Comparison of ENCODE assay signal across 28 cellular contexts in the genomic region with DNA sequence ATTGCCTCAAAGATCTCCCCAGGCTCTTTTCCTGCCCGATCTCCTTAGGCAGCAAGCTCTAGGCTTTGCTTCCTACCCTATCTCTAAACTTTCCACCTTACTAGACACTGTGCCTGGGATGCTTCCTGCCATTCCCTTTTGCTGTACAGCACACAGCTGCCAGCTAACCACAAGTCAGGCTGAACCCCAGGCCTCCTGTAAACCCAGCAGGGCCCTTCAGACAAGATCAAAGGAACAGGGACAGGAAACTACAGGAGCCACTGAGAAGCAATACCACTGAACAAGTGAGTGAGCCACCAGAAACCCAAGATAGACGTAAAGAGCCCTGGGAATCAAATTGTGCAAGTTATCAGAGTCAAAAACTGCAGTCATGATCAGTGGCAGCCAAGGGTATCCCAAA.
A peak's percentile ranks its signal among the peaks of the same experiment; 100 is the strongest.
DNase-seq lines count a peak whose midpoint lies in the region; ATAC-seq, FAIRE-seq and TF ChIP-seq lines count a peak whose summit lies in the region.
"Had no signal": no experiment of that assay in that cellular context is flagged by ENCODE, and none has a peak within 500 bp of the region (broad histone marks: within the 10 kb centered on the region; RNA-seq: fewer than 3 reads in every experiment).

No MANE protein-coding gene starts in this region.

- H3K9ac ChIP-seq in HepG2 (ENCODE audit: insufficient read depth, low read depth, low read length) (no peak overlapping the region), H9 (ENCODE audit: extremely low read depth, insufficient read length, low read length) (no peak overlapping the region)
- H3K9ac ChIP-seq: KMS-11 had no signal

- H2BK12ac ChIP-seq in H9 (ENCODE audit: insufficient read length, low read depth, low read length): no peak overlapping the region

- H3K18ac ChIP-seq in H9 (ENCODE audit: insufficient read length, low read depth, low read length): no peak overlapping the region

- H3K9me3 ChIP-seq in HepG2 (ENCODE audit: low read length) (no peaks in the 10 kb centered on the region), right lobe of liver (no peaks in the 10 kb centered on the region), H9 (ENCODE audit: control insufficient read depth, low read depth, low read length) (no peaks in the 10 kb centered on the region)
- H3K9me3 ChIP-seq: BE2C, SJSA1 had no signal

- H4K5ac ChIP-seq in H9 (ENCODE audit: insufficient read length, low read depth, low read length): no peak overlapping the region

- H3K4ac ChIP-seq in H9 (ENCODE audit: low read depth, low read length): no peak overlapping the region

- H3K27ac Mint-ChIP-seq in central memory CD8-positive, alpha-beta T cell (ENCODE audit: low read depth): peak overlapping the region; percentile 1
- no peak overlapping the region for H3K27ac Mint-ChIP-seq in H9

- H3K23me2 ChIP-seq in H9 (ENCODE audit: insufficient read length, low read depth, low read length, poor library complexity, severe bottlenecking): no peaks in the 10 kb centered on the region

- no peak overlapping the region for H2BK5ac ChIP-seq in H9 (ENCODE audit: insufficient read length, low read length)

- TF ChIP-seq POLR2A in HepG2 (IDR thresholded peaks at IDR 0.05; ENCODE audit: insufficient read depth in 1 of 2, low read depth in 2 of 2, low read length in 2 of 2) (no peak), right lobe of liver (IDR thresholded peaks at IDR 0.05) (no peak)

- H3K4me1 ChIP-seq in HepG2 (ENCODE audit: insufficient read depth, low read length) (peaks cover 39% of the 10 kb centered on the region), right lobe of liver (no peaks in the 10 kb centered on the region), H9 (ENCODE audit: insufficient read depth, low read length) (no peaks in the 10 kb centered on the region)
- H3K4me1 ChIP-seq: BE2C, SJSA1 had no signal

- H4K91ac ChIP-seq in H9 (ENCODE audit: insufficient read length, low read depth, low read length): no peak overlapping the region

- ATAC-seq in HepG2 (peak; percentile 69), right lobe of liver (no peak), SK-N-SH treated with all-trans-retinoic acid at 6 μM for 48 hours (no peak), HG02870 (IDR thresholded peaks at IDR 0.05; ENCODE audit: unreplicated experiment) (no peak)
- ATAC-seq in central memory CD8-positive, alpha-beta T cell (replicated peaks; ENCODE audit: extremely low read depth, poor library complexity, severe bottlenecking): no peak

- no peak for FAIRE-seq in HepG2 (lab: Jason Lieb, UNC)
- FAIRE-seq: GM12892, H1 had no signal

- no peak overlapping the region for H3K56ac ChIP-seq in H9 (ENCODE audit: insufficient read length, low read depth, low read length)

- no peak overlapping the region for H3T11ph ChIP-seq in H9 (ENCODE audit: low read length)

- BruUV-seq in HepG2 (replicated peaks; lab: Mats Ljungman, UMichigan): no TSS peak

- TF ChIP-seq CTCF in HepG2 (CRISPR knock-in tag; IDR thresholded peaks at IDR 0.05): no peak
- TF ChIP-seq CTCF in right lobe of liver (IDR thresholded peaks at IDR 0.05): no peak
- TF ChIP-seq CTCF in H9 (conservative IDR thresholded peaks at IDR 0.05): no peak

- in situ Hi-C loops in HepG2 (cut with HindIII; ENCODE audit: extremely low pct_ligation_motif_present, low pct_unique_long_range_greater_than_20kb): no loop called here

- H3K4me1 Mint-ChIP-seq in central memory CD8-positive, alpha-beta T cell: peaks cover 21% of the 10 kb centered on the region
- peaks cover 10 to 15% of the 10 kb centered on the region in 2 experiments; a peak in 3 of 4 replicates for H3K4me1 Mint-ChIP-seq in H9

- H2AFZ ChIP-seq in HepG2 (ENCODE audit: low read length) (no peak overlapping the region), H9 (ENCODE audit: low read length) (no peak overlapping the region)

- H3K27me3 ChIP-seq in HepG2 (ENCODE audit: control insufficient read depth in 1 of 2, insufficient read depth in 2 of 2, low read length in 2 of 2) (no peaks in the 10 kb centered on the region), right lobe of liver (no peaks in the 10 kb centered on the region), H9 (ENCODE audit: insufficient read depth, low read length) (no peaks in the 10 kb centered on the region)
- H3K27me3 ChIP-seq: BE2C had no signal

- no peaks in the 10 kb centered on the region for H3K36me3 ChIP-seq in HepG2 (replicated peaks in 1 of 2; ENCODE audit: control insufficient read depth in 1 of 2, insufficient read depth in 2 of 2, low read length in 2 of 2)
- H3K36me3 ChIP-seq in right lobe of liver: no peaks in the 10 kb centered on the region
- H3K36me3 ChIP-seq: BE2C, SJSA1 had no signal

- POLR2A ChIA-PET in HepG2 (lab: Yijun Ruan, JAX): interaction anchor here (1.3 kb wide), 1 partner anchor 15 kb away, joined by 4 read pairs; no protein-coding TSS in a partner anchor

- H3K4me2 ChIP-seq in HepG2 (ENCODE audit: low read depth, low read length): no peak overlapping the region
- no peak overlapping the region for H3K4me2 ChIP-seq in H9 (ENCODE audit: insufficient read depth, insufficient read length, low read length)
- H3K4me2 ChIP-seq: KMS-11 had no signal

- no peak for DNase-seq in HepG2 (ENCODE audit: low spot score)
- no peak for DNase-seq in right lobe of liver
- peak; percentile 63 for DNase-seq in Jurkat, Clone E6-1 (ENCODE audit: low read depth, low spot score)
- no peak for DNase-seq in central memory CD8-positive, alpha-beta T cell (ENCODE audit: low spot score in 2 of 2)
- DNase-seq in H9: no peak
- DNase-seq: 8988T, ACHN, BE2C, COR-L47, DMS79 treated with DMSO at 0.1 percent for 48 hours, IMR-90, NCI-H1048, NCI-H1417, NCI-H1694, NCI-H2081, NCI-H2171, NCI-H226, NCI-H510A, NCI-H69, Right ventricle myocardium superior, RPMI8226 had no signal

- H3K9me3 Mint-ChIP-seq in central memory CD8-positive, alpha-beta T cell: no peaks in the 10 kb centered on the region
- no peaks in the 10 kb centered on the region for H3K9me3 Mint-ChIP-seq in H9

- intact Hi-C loops in HepG2 (cut with micrococcal nuclease; ENCODE audit: unreplicated experiment) (no loop called here), right lobe of liver (cut with DNase I) (no loop called here)

- no peak overlapping the region for H3K4me3 Mint-ChIP-seq in central memory CD8-positive, alpha-beta T cell
- H3K4me3 Mint-ChIP-seq in H9: no peak overlapping the region

- H4K20me1 ChIP-seq in HepG2 (ENCODE audit: insufficient read depth, low read length) (no peaks in the 10 kb centered on the region), H9 (ENCODE audit: control insufficient read depth, insufficient read depth, insufficient read length) (no peaks in the 10 kb centered on the region)

- H3K23ac ChIP-seq in H9 (ENCODE audit: insufficient read length, low read depth, low read length): no peak overlapping the region

- H2AK5ac ChIP-seq in H9 (ENCODE audit: insufficient read length, low read length): no peak overlapping the region

- no peaks in the 10 kb centered on the region for H3K79me1 ChIP-seq in H9 (ENCODE audit: insufficient read depth, low read depth, low read length, poor library complexity, severe bottlenecking)

- no peak for TF ChIP-seq EP300 in HepG2 (IDR thresholded peaks at IDR 0.05; ENCODE audit: low read depth in 2 of 2, low read length in 2 of 2)
- no peak for TF ChIP-seq EP300 in HepG2 (CRISPR knock-in tag; IDR thresholded peaks at IDR 0.05; ENCODE audit: borderline replicate concordance)

- no peak for TF ChIP-seq RAD21 in HepG2 (CRISPR knock-in tag; IDR thresholded peaks at IDR 0.05)

- H3K36me3 Mint-ChIP-seq in central memory CD8-positive, alpha-beta T cell (ENCODE audit: insufficient read depth): peaks cover 3% of the 10 kb centered on the region
- H3K36me3 Mint-ChIP-seq in H9 (ENCODE audit: insufficient read depth in 1 of 3, low read depth in 3 of 3): no peaks in the 10 kb centered on the region
- H3K36me3 Mint-ChIP-seq: CD4-positive, CD25-positive, alpha-beta regulatory T cell had no signal

- no peak overlapping the region for H3K14ac ChIP-seq in H9 (ENCODE audit: insufficient read depth, low read length)

- CTCF ChIA-PET in HepG2 (lab: Yijun Ruan, JAX; ENCODE audit: low intra/inter-chr PET ratio, low total read pairs): no interaction called here

- H2BK120ac ChIP-seq in H9 (ENCODE audit: low read depth, low read length, poor library complexity, severe bottlenecking): no peak overlapping the region

- H3K79me2 ChIP-seq in HepG2 (ENCODE audit: insufficient read depth, low read length) (no peaks in the 10 kb centered on the region), H9 (ENCODE audit: insufficient read depth, low read length) (no peaks in the 10 kb centered on the region)

- H3K27ac ChIP-seq in HepG2 (ENCODE audit: extremely low read length, insufficient read depth, low read length) (no peak overlapping the region), right lobe of liver (no peak overlapping the region), H9 (ENCODE audit: insufficient read length, low read depth, low read length) (no peak overlapping the region)
- H3K27ac ChIP-seq: KMS-11, SJSA1 had no signal

- no peak overlapping the region for H4K8ac ChIP-seq in H9 (replicated peaks; ENCODE audit: insufficient read length, low read depth, low read length)

- H3K4me3 ChIP-seq in HepG2 (replicated peaks in 1 of 3; ENCODE audit: insufficient read depth in 1 of 3, low read depth in 2 of 3, low read length in 3 of 3) (no peak overlapping the region), right lobe of liver (no peak overlapping the region)
- no peak overlapping the region for H3K4me3 ChIP-seq in Jurkat, Clone E6-1 (ENCODE audit: low read length)
- H3K4me3 ChIP-seq: SJSA1 had no signal

- no peak overlapping the region for H2BK20ac ChIP-seq in H9 (ENCODE audit: low read depth, low read length, poor library complexity, severe bottlenecking)

- H2BK15ac ChIP-seq in H9 (ENCODE audit: low read depth, low read length): no peak overlapping the region

- 77% methylated on average over 2 of the region's 2 CpGs for WGBS in HepG2 (ENCODE audit: low lambda C conversion rate)
- 67% methylated on average over 1 of the region's 2 CpGs for WGBS in right lobe of liver (ENCODE audit: insufficient coverage, low coverage, low lambda C conversion rate, missing lambda C conversion rate)
- WGBS in H9 (ENCODE audit: extremely low coverage, insufficient read length, low lambda C conversion rate): no CpG with 5 or more reads among the region's 2 CpGs

- peaks cover 13% of the 10 kb centered on the region for H3K27me3 Mint-ChIP-seq in central memory CD8-positive, alpha-beta T cell
- H3K27me3 Mint-ChIP-seq in H9 (ENCODE audit: low read depth): no peaks in the 10 kb centered on the region

TF ChIP-seq in HepG2, 621 proteins besides CTCF, POLR2A, EP300 and RAD21:
- no peak for TF ChIP-seq JARID2 (CRISPR knock-in tag; IDR thresholded peaks at IDR 0.05; ENCODE audit: insufficient replicate concordance)
- TF ChIP-seq TCF7 (IDR thresholded peaks at IDR 0.05; ENCODE audit: low read depth): peak; percentile 37; the same call in 1 of the 2 replicates

TF ChIP-seq in SK-N-SH treated with all-trans-retinoic acid at 6 μM for 48 hours, 23 proteins besides CTCF, POLR2A, EP300 and RAD21 (continues in another document):
- TF ChIP-seq OSR1 (CRISPR knock-in tag; IDR thresholded peaks at IDR 0.05) (no peak), ZNF565 (CRISPR knock-in tag; conservative IDR thresholded peaks at IDR 0.05; ENCODE audit: low read depth) (no peak), ARNTL (CRISPR knock-in tag; IDR thresholded peaks at IDR 0.05; ENCODE audit: borderline replicate concordance, low read depth) (no peak), PPARA (CRISPR knock-in tag; IDR thresholded peaks at IDR 0.05; ENCODE audit: borderline replicate concordance) (no peak), ISL1 (CRISPR knock-in tag; IDR thresholded peaks at IDR 0.05) (no peak), RARB (CRISPR knock-in tag; IDR thresholded peaks at IDR 0.05) (no peak)
